ENCODE assay signal across 13 cellular contexts in the genomic region with DNA sequence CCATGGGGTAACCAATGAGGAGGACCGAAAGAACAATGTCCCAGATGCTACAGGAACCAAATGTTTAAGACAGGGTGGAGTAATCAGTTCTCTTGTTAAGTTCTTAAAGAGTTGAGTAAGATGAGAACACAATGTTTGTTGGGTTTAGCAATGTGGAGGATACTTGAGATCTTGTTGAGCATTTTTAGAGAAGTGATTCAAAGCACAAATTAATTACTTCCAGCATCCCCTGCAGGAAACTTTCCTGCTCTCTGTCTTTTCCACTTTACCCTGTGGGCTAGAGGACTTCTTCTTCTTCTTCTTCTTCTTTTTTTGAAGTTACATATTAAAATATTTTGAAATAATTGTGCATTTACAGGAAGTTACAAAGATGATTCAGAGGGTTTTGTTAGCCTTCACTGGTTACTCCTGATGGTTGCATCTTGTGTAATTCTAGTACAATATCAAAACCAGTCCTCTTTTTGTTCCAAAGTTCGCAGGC. TPM values are rescaled to one million over a fixed set of nuclear protein-coding genes. Genes with fewer than 3 reads are reported as not detected.
A peak's percentile ranks its signal among the peaks of the same experiment; 100 is the strongest.
DNase-seq lines count a peak whose midpoint lies in the region; ATAC-seq, FAIRE-seq and TF ChIP-seq lines count a peak whose summit lies in the region.
"Had no signal": no experiment of that assay in that cellular context is flagged by ENCODE, and none has a peak within 500 bp of the region (broad histone marks: within the 10 kb centered on the region; RNA-seq: fewer than 3 reads in every experiment).

No MANE protein-coding gene starts in this region.

- TF ChIP-seq CTCF in HL-60 (IDR thresholded peaks at IDR 0.05; ENCODE audit: insufficient read depth, low read length), result no peak
- no peak for TF ChIP-seq CTCF in left ventricle myocardium inferior (IDR thresholded peaks at IDR 0.05; ENCODE audit: borderline replicate concordance)
- no peak for TF ChIP-seq CTCF in HepG2 (CRISPR knock-in tag; IDR thresholded peaks at IDR 0.05)

- BruUV-seq in HepG2 (replicated peaks; lab: Mats Ljungman, UMichigan), result no TSS peak

- H3K79me2 ChIP-seq in HepG2 (ENCODE audit: insufficient read depth, low read length), result no peaks in the 10 kb centered on the region

- H3K4me3 ChIP-seq in HL-60 (replicated peaks; ENCODE audit: insufficient read depth, low read length) (no peak overlapping the region), left ventricle myocardium inferior (no peak overlapping the region), skeletal muscle satellite cell (ENCODE audit: low read length) (no peak overlapping the region), HepG2 (replicated peaks in 1 of 3; ENCODE audit: insufficient read depth in 1 of 3, low read depth in 2 of 3, low read length in 3 of 3) (no peak overlapping the region)
- H3K4me3 ChIP-seq: SK-N-MC had no signal

- intact Hi-C loops in left ventricle myocardium inferior (cut with micrococcal nuclease), result no loop called here
- intact Hi-C loops in HepG2 (cut with micrococcal nuclease; ENCODE audit: unreplicated experiment), result no loop called here

- WGBS in HepG2 (ENCODE audit: low lambda C conversion rate), result 68% methylated on average over 2 of the region's 2 CpGs

- no peak for FAIRE-seq in HepG2 (lab: Jason Lieb, UNC)

- no peak for TF ChIP-seq POLR2A in HepG2 (IDR thresholded peaks at IDR 0.05; ENCODE audit: insufficient read depth in 1 of 2, low read depth in 2 of 2, low read length in 2 of 2)

- H3K36me3 ChIP-seq in left ventricle myocardium inferior, result no peaks in the 10 kb centered on the region
- no peaks in the 10 kb centered on the region for H3K36me3 ChIP-seq in skeletal muscle satellite cell (ENCODE audit: insufficient read depth, low read length)
- H3K36me3 ChIP-seq in HepG2 (replicated peaks in 1 of 2; ENCODE audit: control insufficient read depth in 1 of 2, insufficient read depth in 2 of 2, low read length in 2 of 2), result no peaks in the 10 kb centered on the region

- CTCF ChIA-PET in HepG2 (lab: Yijun Ruan, JAX; ENCODE audit: low intra/inter-chr PET ratio, low total read pairs), result no interaction called here

- H3K27ac ChIP-seq in HL-60 (replicated peaks), result peak overlapping the region; percentile 91
- H3K27ac ChIP-seq in left ventricle myocardium inferior (replicated peaks), result peak overlapping the region; percentile 24
- H3K27ac ChIP-seq in HepG2 (ENCODE audit: extremely low read length, insufficient read depth, low read length), result no peak overlapping the region
- H3K27ac ChIP-seq: SK-N-MC had no signal

- in situ Hi-C loops in HepG2 (cut with HindIII; ENCODE audit: extremely low pct_ligation_motif_present, low pct_unique_long_range_greater_than_20kb), result no loop called here

- H3K4me1 ChIP-seq in left ventricle myocardium inferior (peaks cover 17% of the 10 kb centered on the region), skeletal muscle satellite cell (ENCODE audit: control insufficient read depth, insufficient read depth, low read length) (peaks cover 24% of the 10 kb centered on the region), HepG2 (ENCODE audit: insufficient read depth, low read length) (no peaks in the 10 kb centered on the region)

- peak overlapping the region; percentile 11 for H3K4me2 ChIP-seq in skeletal muscle satellite cell (ENCODE audit: low read length)
- H3K4me2 ChIP-seq in HepG2 (ENCODE audit: low read depth, low read length), result no peak overlapping the region

- H3K9me3 ChIP-seq in left ventricle myocardium inferior (replicated peaks) (no peaks in the 10 kb centered on the region), skeletal muscle satellite cell (replicated peaks; ENCODE audit: low read length) (no peaks in the 10 kb centered on the region), HepG2 (ENCODE audit: low read length) (no peaks in the 10 kb centered on the region)

- no peak for TF ChIP-seq RAD21 in HepG2 (CRISPR knock-in tag; IDR thresholded peaks at IDR 0.05)

- DNase-seq in HL-60 (ENCODE audit: low read depth in 1 of 2, low spot score in 1 of 2) (peak; percentile 61 to 74), SKM-1 treated with dmso at 0.1 percent for 144 hours (lab: John Stamatoyannopoulos, UW; ENCODE audit: unreplicated experiment) (peak; percentile 95), left ventricle myocardium inferior (no peak), HepG2 (ENCODE audit: low spot score) (no peak), RPMI8226 (no peak), iPS-NIHi11 (ENCODE audit: low spot score) (no peak)
- DNase-seq: activated CD4-positive, CD25-positive, alpha-beta regulatory T cell; CD4-positive, alpha-beta T cell; NCI-H1694; NCI-H774 had no signal

- no peak for TF ChIP-seq EP300 in HepG2 (IDR thresholded peaks at IDR 0.05; ENCODE audit: low read depth in 2 of 2, low read length in 2 of 2)
- TF ChIP-seq EP300 in HepG2 (CRISPR knock-in tag; IDR thresholded peaks at IDR 0.05; ENCODE audit: borderline replicate concordance), result no peak

- POLR2A ChIA-PET in HepG2 (lab: Yijun Ruan, JAX), result no interaction called here

- H4K20me1 ChIP-seq in HepG2 (ENCODE audit: insufficient read depth, low read length), result no peaks in the 10 kb centered on the region

- no peak for ATAC-seq in HepG2
- no peak for ATAC-seq in HG02938 (IDR thresholded peaks at IDR 0.05; ENCODE audit: unreplicated experiment)

- H2AFZ ChIP-seq in HepG2 (ENCODE audit: low read length), result no peak overlapping the region

- H3K27me3 ChIP-seq in HL-60 (ENCODE audit: insufficient read depth, poor library complexity, severe bottlenecking), result no peaks in the 10 kb centered on the region
- no peaks in the 10 kb centered on the region for H3K27me3 ChIP-seq in left ventricle myocardium inferior (ENCODE audit: low read depth)
- no peaks in the 10 kb centered on the region for H3K27me3 ChIP-seq in skeletal muscle satellite cell (ENCODE audit: control insufficient read depth, insufficient read depth, low read length)
- no peaks in the 10 kb centered on the region for H3K27me3 ChIP-seq in HepG2 (ENCODE audit: control insufficient read depth in 1 of 2, insufficient read depth in 2 of 2, low read length in 2 of 2)

- H3K9ac ChIP-seq in skeletal muscle satellite cell (ENCODE audit: low read depth, low read length) (no peak overlapping the region), HepG2 (ENCODE audit: insufficient read depth, low read depth, low read length) (no peak overlapping the region)

RNA-seq across cellular contexts. Expression of gene SGMS2, which starts 13.4 kb away (rescaled TPM):
- total RNA-seq in left ventricle myocardium inferior (21.4 TPM), HepG2 (2016; rRNA removed; fragmentation: Illumina TruSeq; extraction: Trizol) (1.2 and 1.3 TPM in 2 replicates)
- 77.3 and 92.0 TPM in 2 replicates for total RNA-seq in skeletal muscle satellite cell (2012; rRNA removed)
- total RNA-seq in HepG2 (2016; cell fraction: cytosol; rRNA removed; fragmentation: Illumina TruSeq; extraction: Trizol; ENCODE audit: low read depth), result 0.51 and 0.62 TPM in 2 replicates
- 1.4 TPM in 2 replicates for total RNA-seq in HepG2 (2016; cell fraction: insoluble cytoplasmic fraction; rRNA removed; fragmentation: Illumina TruSeq; extraction: Trizol)
- total RNA-seq in HepG2 (2016; cell fraction: membrane; rRNA removed; fragmentation: Illumina TruSeq; extraction: Trizol), result 0.72 and 0.99 TPM in 2 replicates
- 1.2 and 1.7 TPM in 2 replicates for total RNA-seq in HepG2 (2016; cell fraction: nucleus; rRNA removed; fragmentation: Illumina TruSeq; extraction: Trizol)
- 1.7 and 2.0 TPM in 2 replicates for polyA plus RNA-seq in HepG2 (2011; rRNA removed)
- polyA plus RNA-seq in HepG2 (2011; cell fraction: cytosol; rRNA removed), result 2.0 and 2.5 TPM in 2 replicates
- polyA plus RNA-seq in HepG2 (2011; cell fraction: nucleus; rRNA removed), result 1.00 and 1.9 TPM in 2 replicates
- 0.93 TPM in 2 replicates for polyA plus RNA-seq in HepG2 (2012)
- 0.08 and 0.22 TPM in 2 replicates for polyA plus RNA-seq in HepG2 (2016; cell fraction: cytosol; fragmentation: Illumina TruSeq; extraction: Trizol; ENCODE audit: low read depth)
- 0.44 and 0.46 TPM in 2 replicates for polyA plus RNA-seq in HepG2 (2016; cell fraction: insoluble cytoplasmic fraction; fragmentation: Illumina TruSeq; extraction: Trizol; ENCODE audit: low read depth)
- 0.29 and 0.37 TPM in 2 replicates for polyA plus RNA-seq in HepG2 (2016; cell fraction: membrane; fragmentation: Illumina TruSeq; extraction: Trizol; ENCODE audit: low read depth)
- 0.57 and 0.93 TPM in 2 replicates for polyA plus RNA-seq in HepG2 (2016; cell fraction: nucleus; fragmentation: Illumina TruSeq; extraction: Trizol; ENCODE audit: insufficient read depth, low read depth)
- 9.5 and 44.2 TPM in 2 replicates for polyA minus RNA-seq in HepG2 (2011; rRNA and poly(A)+ RNA removed; ENCODE audit: low replicate concordance)
- polyA minus RNA-seq in HepG2 (2011; cell fraction: cytosol; rRNA and poly(A)+ RNA removed), result 1.8 and 3.6 TPM in 2 replicates
- 5.3 and 7.5 TPM in 2 replicates for polyA minus RNA-seq in HepG2 (2011; cell fraction: nucleus; rRNA and poly(A)+ RNA removed)

Comparison
In these comparisons a context has a peak if more than half of its experiments do, and no peak if none do; other contexts are left out.
1. DNase-seq: peak in HL-60 (2 of 2) and SKM-1 treated with dmso at 0.1 percent for 144 hours (single experiment); none in left ventricle myocardium inferior (single experiment), HepG2 (single experiment), RPMI8226 (single experiment) and iPS-NIHi11 (single experiment).